Comparison of ENCODE assay signal across 12 cellular contexts in the genomic region with DNA sequence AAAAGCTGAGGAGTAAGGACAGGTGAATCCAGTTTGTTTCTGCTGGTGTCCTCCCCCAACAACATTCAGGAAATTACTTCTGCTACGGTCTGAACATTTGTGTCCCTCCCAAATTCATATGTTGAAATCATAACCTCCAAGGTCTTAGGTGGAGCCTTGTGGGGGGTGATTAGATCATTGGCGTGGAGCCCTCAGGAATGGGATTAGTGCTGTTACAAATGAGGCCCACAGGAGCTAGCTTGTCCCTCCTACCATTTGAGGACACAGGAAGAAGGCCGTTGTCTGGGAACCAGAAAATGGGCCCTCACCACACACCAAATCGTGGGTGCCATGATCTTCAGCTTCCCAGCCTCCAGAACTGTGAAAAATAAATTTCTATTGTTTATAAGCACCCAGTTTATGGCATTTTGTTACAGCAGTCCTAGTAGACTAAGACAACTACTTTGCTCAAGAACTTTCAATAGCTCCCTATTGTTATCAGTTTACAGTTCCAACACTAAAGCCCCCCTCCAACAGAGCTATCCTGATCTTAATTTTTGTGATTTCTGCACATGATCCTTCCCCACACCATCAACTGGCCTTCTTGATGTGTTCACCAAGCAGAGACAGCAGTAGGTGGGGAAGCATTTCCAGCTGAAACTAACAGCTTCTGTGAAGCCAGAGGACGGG. TPM values are rescaled to one million over a fixed set of nuclear protein-coding genes. Genes with fewer than 3 reads are reported as not detected.
A peak's percentile ranks its signal among the peaks of the same experiment; 100 is the strongest.
DNase-seq lines count a peak whose midpoint lies in the region; ATAC-seq, FAIRE-seq and TF ChIP-seq lines count a peak whose summit lies in the region.
"Had no signal": no experiment of that assay in that cellular context is flagged by ENCODE, and none has a peak within 500 bp of the region (broad histone marks: within the 10 kb centered on the region; RNA-seq: fewer than 3 reads in every experiment).

No MANE protein-coding gene starts in this region.

- H3K4me1 ChIP-seq in heart right ventricle (peaks cover 7 to 62% (median 53%) of the 10 kb centered on the region in 9 donors), RWPE2 (ENCODE audit: insufficient read depth, poor library complexity, severe bottlenecking) (peaks cover 34% of the 10 kb centered on the region), uterus (peaks cover 0 to 4% of the 10 kb centered on the region in 2 donors)

- peak in 1 of 2 donors; percentile 20 for DNase-seq in heart right ventricle
- no peak for DNase-seq in cardiac septum (ENCODE audit: low spot score)
- no peak for DNase-seq in RWPE2 (ENCODE audit: low spot score)
- DNase-seq in glomerular visceral epithelial cell (ENCODE audit: extremely low spot score): peak; percentile 50
- DNase-seq in uterus: no peak
- DNase-seq in urothelium cell line (ENCODE audit: low spot score): no peak
- DNase-seq in COR-L47 (lab: John Stamatoyannopoulos, UW): no peak
- no peak for DNase-seq in NK-92 (lab: John Stamatoyannopoulos, UW; ENCODE audit: unreplicated experiment)
- DNase-seq: NCI-H2081 treated with DMSO at 0.1 percent for 48 hours, occipital lobe, T-helper 1 cell had no signal

- H3K27me3 ChIP-seq in heart right ventricle: no peaks in the 10 kb centered on the region
- H3K27me3 ChIP-seq in RWPE2 (ENCODE audit: insufficient read depth, poor library complexity, severe bottlenecking): no peaks in the 10 kb centered on the region
- no peaks in the 10 kb centered on the region for H3K27me3 ChIP-seq in uterus
- H3K27me3 ChIP-seq: tibial nerve had no signal

- no peak for TF ChIP-seq POLR2A in uterus (IDR thresholded peaks at IDR 0.05)

- FAIRE-seq in urothelium cell line (lab: Jason Lieb, UNC): no peak

- H3K27ac ChIP-seq in heart right ventricle (peak overlapping the region in 9 of 10 donors; percentile 19 to 95 (median 87)), RWPE2 (ENCODE audit: poor library complexity, severe bottlenecking) (peak overlapping the region; percentile 56), uterus (peak overlapping the region; percentile 68 to 71)

- 64 to 74% methylated on average over 5 of the region's 5 CpGs for WGBS in heart right ventricle, 2 donors

- intact Hi-C loops in heart right ventricle (cut with DNase I): no loop called here
- intact Hi-C loops in cardiac septum (cut with DNase I): no loop called here
- intact Hi-C loops in uterus (cut with DNase I; ENCODE audit: low total_unique reads): no loop called here

- TF ChIP-seq CTCF in heart right ventricle (IDR thresholded peaks at IDR 0.05): no peak
- no peak for TF ChIP-seq CTCF in RWPE2 (IDR thresholded peaks at IDR 0.05; ENCODE audit: poor library complexity, severe bottlenecking)
- no peak for TF ChIP-seq CTCF in uterus (IDR thresholded peaks at IDR 0.05)

- H3K9me3 ChIP-seq in heart right ventricle: no peaks in the 10 kb centered on the region
- no peaks in the 10 kb centered on the region for H3K9me3 ChIP-seq in RWPE2 (ENCODE audit: severe bottlenecking)
- H3K9me3 ChIP-seq in uterus: no peaks in the 10 kb centered on the region
- H3K9me3 ChIP-seq: tibial nerve had no signal

- H3K36me3 ChIP-seq in heart right ventricle: no peaks in the 10 kb centered on the region
- H3K36me3 ChIP-seq in RWPE2 (ENCODE audit: low read depth): no peaks in the 10 kb centered on the region
- H3K36me3 ChIP-seq in uterus: no peaks in the 10 kb centered on the region
- H3K36me3 ChIP-seq: tibial nerve had no signal

- H3K4me3 ChIP-seq in heart right ventricle: no peak overlapping the region
- no peak overlapping the region for H3K4me3 ChIP-seq in RWPE2 (ENCODE audit: severe bottlenecking)
- H3K4me3 ChIP-seq in uterus: no peak overlapping the region
- H3K4me3 ChIP-seq: tibial nerve had no signal

- ATAC-seq in heart right ventricle: peak in 5 of 8 donors; percentile 43 to 73 (median 63)
- ATAC-seq in RWPE2 (ENCODE audit: low read depth): no peak

RNA-seq across cellular contexts. Expression of gene LRMDA, which starts 2.1 kb away (rescaled TPM):
- total RNA-seq in heart right ventricle (10 to 100 TPM in 9 of 10 donors, 1 to 10 TPM in 1; 4.7 to 59.8 (median 13.6) TPM), cardiac septum (4.5 TPM), uterus (10 to 100 TPM in 1 of 4 donors, 1 to 10 TPM in 3; 1.5 to 15.7 (median 4.6) TPM)
- 1 to 10 TPM; 4.0 to 8.3 TPM for polyA plus RNA-seq in heart right ventricle

RNA-seq across cellular contexts. Expression of gene ZNF503, which starts 27.7 kb away (rescaled TPM):
- total RNA-seq in heart right ventricle: 1 to 10 TPM; 2.5 to 9.7 (median 4.1) TPM
- 1 to 10 TPM; 5.2 to 5.6 TPM for polyA plus RNA-seq in heart right ventricle
- 3.3 TPM for total RNA-seq in cardiac septum
- total RNA-seq in uterus: 10 to 100 TPM; 12.1 to 99.4 (median 26.0) TPM
